ENCODE assay signal across 8 cellular contexts in genomic region chr22:37485006-37485713, GRCh38. TPM values are rescaled to one million over a fixed set of nuclear protein-coding genes. Genes with fewer than 3 reads are reported as not detected.
DNase-seq lines count a peak whose midpoint lies in the region; ATAC-seq and TF ChIP-seq lines count a peak whose summit lies in the region.

No MANE protein-coding gene starts in this region.

- peaks cover 61% of the 10 kb centered on the region for H3K4me1 Mint-ChIP-seq in activated naive CD4-positive, alpha-beta T cell treated with anti-CD3 and anti-CD28 coated beads for 36 hours (ENCODE audit: low read depth)
- H3K4me1 Mint-ChIP-seq in stimulated activated naive CD8-positive, alpha-beta T cell treated with anti-CD3 and anti-CD28 coated beads, Interleukin-15, amount 100 ng/mL, for 72 hours: peaks cover 69% of the 10 kb centered on the region

- no peaks in the 10 kb centered on the region for H3K9me3 Mint-ChIP-seq in activated naive CD4-positive, alpha-beta T cell treated with anti-CD3 and anti-CD28 coated beads for 36 hours
- H3K9me3 Mint-ChIP-seq in stimulated activated naive CD8-positive, alpha-beta T cell treated with anti-CD3 and anti-CD28 coated beads, Interleukin-15, amount 100 ng/mL, for 72 hours: no peaks in the 10 kb centered on the region

- TF ChIP-seq POLR2A in GM10847 (IDR thresholded peaks at IDR 0.05; ENCODE audit: extremely low read depth, insufficient read length) (peak; percentile 42), Raji (IDR thresholded peaks at IDR 0.05; ENCODE audit: insufficient read depth, low read depth, low read length) (peak; percentile 48)

- H3K36me3 ChIP-seq in mucosa of stomach (ENCODE audit: control insufficient read depth, insufficient read depth, low read length): no peaks in the 10 kb centered on the region

- peaks cover 16% of the 10 kb centered on the region for H3K36me3 Mint-ChIP-seq in activated naive CD4-positive, alpha-beta T cell treated with anti-CD3 and anti-CD28 coated beads for 36 hours (ENCODE audit: low read depth)

- peak overlapping the region; percentile 97 for H3K27ac Mint-ChIP-seq in activated naive CD4-positive, alpha-beta T cell treated with anti-CD3 and anti-CD28 coated beads for 36 hours
- peak overlapping the region; percentile 98 to 99 for H3K27ac Mint-ChIP-seq in stimulated activated naive CD8-positive, alpha-beta T cell treated with anti-CD3 and anti-CD28 coated beads, Interleukin-15, amount 100 ng/mL, for 72 hours

- CTCF ChIA-PET in activated naive CD4-positive, alpha-beta T cell treated with anti-CD3 and anti-CD28 coated beads for 36 hours (lab: Charles Lee): interaction anchor here (1.0 to 4.7 kb wide), 7 partner anchors 11 to 217 kb away, joined by 3 to 25 read pairs (median 6); no protein-coding TSS in a partner anchor

- DNase-seq in activated naive CD4-positive, alpha-beta T cell treated with anti-CD3 and anti-CD28 coated beads for 36 hours: peak; percentile 65
- DNase-seq in stimulated activated naive CD8-positive, alpha-beta T cell treated with anti-CD3 and anti-CD28 coated beads, Interleukin-15, amount 100 ng/mL, for 72 hours: peak; percentile 60 to 73
- no peak for DNase-seq in ureter (ENCODE audit: low spot score)
- no peak for DNase-seq in NCI-H446 (lab: John Stamatoyannopoulos, UW)

- H3K9me3 ChIP-seq in mucosa of stomach (ENCODE audit: control insufficient read depth, low read length): no peaks in the 10 kb centered on the region

- peak; percentile 60 for ATAC-seq in stimulated activated naive CD8-positive, alpha-beta T cell treated with anti-CD3 and anti-CD28 coated beads, Interleukin-15, amount 100 ng/mL, for 72 hours
- ATAC-seq in GM18519 (IDR thresholded peaks at IDR 0.05; ENCODE audit: low FRiP score, unreplicated experiment): no peak

- no peak overlapping the region for H3K4me3 ChIP-seq in mucosa of stomach (ENCODE audit: low read length)

- H3K4me3 Mint-ChIP-seq in activated naive CD4-positive, alpha-beta T cell treated with anti-CD3 and anti-CD28 coated beads for 36 hours: peak overlapping the region; percentile 97
- peak overlapping the region; percentile 94 to 96 for H3K4me3 Mint-ChIP-seq in stimulated activated naive CD8-positive, alpha-beta T cell treated with anti-CD3 and anti-CD28 coated beads, Interleukin-15, amount 100 ng/mL, for 72 hours

- H3K27me3 Mint-ChIP-seq in activated naive CD4-positive, alpha-beta T cell treated with anti-CD3 and anti-CD28 coated beads for 36 hours (ENCODE audit: low read depth): no peaks in the 10 kb centered on the region
- no peaks in the 10 kb centered on the region for H3K27me3 Mint-ChIP-seq in stimulated activated naive CD8-positive, alpha-beta T cell treated with anti-CD3 and anti-CD28 coated beads, Interleukin-15, amount 100 ng/mL, for 72 hours

- H3K27me3 ChIP-seq in mucosa of stomach (ENCODE audit: control insufficient read depth, insufficient read depth, low read length): peaks cover 17% of the 10 kb centered on the region

- H3K4me1 ChIP-seq in mucosa of stomach (ENCODE audit: control insufficient read depth, insufficient read depth, low read length): peaks cover 30% of the 10 kb centered on the region

- peak overlapping the region; percentile 61 for H3K9ac ChIP-seq in mucosa of stomach (ENCODE audit: low read length)

- intact Hi-C loops in activated naive CD4-positive, alpha-beta T cell treated with anti-CD3 and anti-CD28 coated beads for 36 hours (cut with micrococcal nuclease): no loop called here

RNA-seq across cellular contexts. Expression of gene MFNG, which starts 1.0 kb away (rescaled TPM):
- total RNA-seq in activated naive CD4-positive, alpha-beta T cell treated with anti-CD3 and anti-CD28 coated beads for 36 hours: 10 to 100 TPM; 83.1 to 90.9 TPM
- 20.3 TPM for total RNA-seq in ureter

RNA-seq across cellular contexts. Expression of gene CARD10, which starts 34.1 kb away (rescaled TPM):
- not detected for total RNA-seq in activated naive CD4-positive, alpha-beta T cell treated with anti-CD3 and anti-CD28 coated beads for 36 hours
- total RNA-seq in ureter: 14.9 TPM

RNA-seq across cellular contexts. Expression of gene ELFN2, which starts 57.9 kb away (rescaled TPM):
- total RNA-seq in activated naive CD4-positive, alpha-beta T cell treated with anti-CD3 and anti-CD28 coated beads for 36 hours: under 1 TPM; 0.57 to 0.79 TPM
- 0.10 TPM for total RNA-seq in ureter

Comparison
In these comparisons a context has a peak if more than half of its experiments do, and no peak if none do; other contexts are left out.
1. DNase-seq: peak in activated naive CD4-positive, alpha-beta T cell treated with anti-CD3 and anti-CD28 coated beads for 36 hours (single experiment) and stimulated activated naive CD8-positive, alpha-beta T cell treated with anti-CD3 and anti-CD28 coated beads, Interleukin-15, amount 100 ng/mL, for 72 hours (2 of 2); none in ureter (single experiment) and NCI-H446 (0 of 2).
2. RNA of gene CARD10, which starts 34.1 kb away (total RNA-seq): 14.9 TPM in ureter (single experiment); not detected in activated naive CD4-positive, alpha-beta T cell treated with anti-CD3 and anti-CD28 coated beads for 36 hours; every median in the first group is over 10 times any median in the second.